1 cellular context compared by ENCODE assay signal in the genomic region with DNA sequence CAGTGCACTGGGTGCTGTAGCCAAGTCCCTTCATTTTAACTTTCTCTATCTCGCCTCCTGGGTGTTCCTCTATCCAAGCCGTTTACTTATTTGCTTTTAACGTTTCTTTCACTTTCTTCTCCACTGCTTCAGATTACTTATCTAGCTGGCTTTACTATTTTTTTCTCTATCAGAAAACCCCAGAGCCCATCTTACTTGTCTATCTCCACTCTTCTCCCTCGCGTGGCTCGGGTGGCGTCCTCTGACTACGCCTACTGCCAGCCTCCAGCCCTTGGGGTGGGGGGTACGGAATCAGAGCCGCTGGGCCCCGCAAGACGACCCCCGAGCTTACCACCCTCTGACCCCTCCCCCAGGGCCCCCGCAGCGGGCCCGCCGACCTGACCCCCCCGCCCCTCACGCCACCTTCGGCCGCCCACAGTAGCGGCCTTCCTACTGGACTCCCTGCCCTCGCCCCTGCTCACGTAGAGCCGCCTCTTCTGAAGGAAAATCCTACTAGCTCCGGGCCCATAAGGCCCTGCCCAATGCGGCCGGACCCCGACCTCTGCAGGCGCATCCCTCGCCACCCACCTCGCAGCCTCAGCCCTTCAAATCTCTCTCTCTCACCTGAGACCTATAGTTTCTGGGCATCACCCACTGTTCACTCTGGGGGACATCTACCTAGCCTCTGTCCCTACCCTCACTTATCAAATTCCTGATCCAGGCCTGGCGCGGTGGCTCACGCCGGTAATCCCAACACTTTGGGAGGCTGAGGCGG.
TF ChIP-seq lines count a peak whose summit lies in the region.

No MANE protein-coding gene starts in this region.

TF ChIP-seq in HepG2, 621 proteins besides CTCF, POLR2A, EP300 and RAD21 (continued from another document and continues in another):
- TF ChIP-seq, protein P1, sequence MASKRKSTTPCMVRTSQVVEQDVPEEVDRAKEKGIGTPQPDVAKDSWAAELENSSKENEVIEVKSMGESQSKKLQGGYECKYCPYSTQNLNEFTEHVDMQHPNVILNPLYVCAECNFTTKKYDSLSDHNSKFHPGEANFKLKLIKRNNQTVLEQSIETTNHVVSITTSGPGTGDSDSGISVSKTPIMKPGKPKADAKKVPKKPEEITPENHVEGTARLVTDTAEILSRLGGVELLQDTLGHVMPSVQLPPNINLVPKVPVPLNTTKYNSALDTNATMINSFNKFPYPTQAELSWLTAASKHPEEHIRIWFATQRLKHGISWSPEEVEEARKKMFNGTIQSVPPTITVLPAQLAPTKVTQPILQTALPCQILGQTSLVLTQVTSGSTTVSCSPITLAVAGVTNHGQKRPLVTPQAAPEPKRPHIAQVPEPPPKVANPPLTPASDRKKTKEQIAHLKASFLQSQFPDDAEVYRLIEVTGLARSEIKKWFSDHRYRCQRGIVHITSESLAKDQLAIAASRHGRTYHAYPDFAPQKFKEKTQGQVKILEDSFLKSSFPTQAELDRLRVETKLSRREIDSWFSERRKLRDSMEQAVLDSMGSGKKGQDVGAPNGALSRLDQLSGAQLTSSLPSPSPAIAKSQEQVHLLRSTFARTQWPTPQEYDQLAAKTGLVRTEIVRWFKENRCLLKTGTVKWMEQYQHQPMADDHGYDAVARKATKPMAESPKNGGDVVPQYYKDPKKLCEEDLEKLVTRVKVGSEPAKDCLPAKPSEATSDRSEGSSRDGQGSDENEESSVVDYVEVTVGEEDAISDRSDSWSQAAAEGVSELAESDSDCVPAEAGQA (IDR thresholded peaks at IDR 0.05; ENCODE audit: low read depth), result no peak
- TF ChIP-seq, protein P1 (CRISPR knock-in tag; IDR thresholded peaks at IDR 0.05; ENCODE audit: borderline replicate concordance), result no peak
- TF ChIP-seq, protein P2, sequence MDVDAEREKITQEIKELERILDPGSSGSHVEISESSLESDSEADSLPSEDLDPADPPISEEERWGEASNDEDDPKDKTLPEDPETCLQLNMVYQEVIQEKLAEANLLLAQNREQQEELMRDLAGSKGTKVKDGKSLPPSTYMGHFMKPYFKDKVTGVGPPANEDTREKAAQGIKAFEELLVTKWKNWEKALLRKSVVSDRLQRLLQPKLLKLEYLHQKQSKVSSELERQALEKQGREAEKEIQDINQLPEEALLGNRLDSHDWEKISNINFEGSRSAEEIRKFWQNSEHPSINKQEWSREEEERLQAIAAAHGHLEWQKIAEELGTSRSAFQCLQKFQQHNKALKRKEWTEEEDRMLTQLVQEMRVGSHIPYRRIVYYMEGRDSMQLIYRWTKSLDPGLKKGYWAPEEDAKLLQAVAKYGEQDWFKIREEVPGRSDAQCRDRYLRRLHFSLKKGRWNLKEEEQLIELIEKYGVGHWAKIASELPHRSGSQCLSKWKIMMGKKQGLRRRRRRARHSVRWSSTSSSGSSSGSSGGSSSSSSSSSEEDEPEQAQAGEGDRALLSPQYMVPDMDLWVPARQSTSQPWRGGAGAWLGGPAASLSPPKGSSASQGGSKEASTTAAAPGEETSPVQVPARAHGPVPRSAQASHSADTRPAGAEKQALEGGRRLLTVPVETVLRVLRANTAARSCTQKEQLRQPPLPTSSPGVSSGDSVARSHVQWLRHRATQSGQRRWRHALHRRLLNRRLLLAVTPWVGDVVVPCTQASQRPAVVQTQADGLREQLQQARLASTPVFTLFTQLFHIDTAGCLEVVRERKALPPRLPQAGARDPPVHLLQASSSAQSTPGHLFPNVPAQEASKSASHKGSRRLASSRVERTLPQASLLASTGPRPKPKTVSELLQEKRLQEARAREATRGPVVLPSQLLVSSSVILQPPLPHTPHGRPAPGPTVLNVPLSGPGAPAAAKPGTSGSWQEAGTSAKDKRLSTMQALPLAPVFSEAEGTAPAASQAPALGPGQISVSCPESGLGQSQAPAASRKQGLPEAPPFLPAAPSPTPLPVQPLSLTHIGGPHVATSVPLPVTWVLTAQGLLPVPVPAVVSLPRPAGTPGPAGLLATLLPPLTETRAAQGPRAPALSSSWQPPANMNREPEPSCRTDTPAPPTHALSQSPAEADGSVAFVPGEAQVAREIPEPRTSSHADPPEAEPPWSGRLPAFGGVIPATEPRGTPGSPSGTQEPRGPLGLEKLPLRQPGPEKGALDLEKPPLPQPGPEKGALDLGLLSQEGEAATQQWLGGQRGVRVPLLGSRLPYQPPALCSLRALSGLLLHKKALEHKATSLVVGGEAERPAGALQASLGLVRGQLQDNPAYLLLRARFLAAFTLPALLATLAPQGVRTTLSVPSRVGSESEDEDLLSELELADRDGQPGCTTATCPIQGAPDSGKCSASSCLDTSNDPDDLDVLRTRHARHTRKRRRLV (CRISPR knock-in tag; IDR thresholded peaks at IDR 0.05), result peak; percentile 73
- peak; percentile 87; the same call in 1 of the 2 replicates for TF ChIP-seq ZNF572 (CRISPR knock-in tag; IDR thresholded peaks at IDR 0.05)
- 0 out of 2 replicates have a peak, but pooled peaks have one; percentile 21 for TF ChIP-seq ZNF33B (CRISPR knock-in tag; IDR thresholded peaks at IDR 0.05)
- 0 out of 2 replicates have a peak, but pooled peaks have one; percentile 14 for TF ChIP-seq ZNF329 (CRISPR knock-in tag; IDR thresholded peaks at IDR 0.05; ENCODE audit: low read depth)
- no peak for TF ChIP-seq ZNF607 (CRISPR knock-in tag; IDR thresholded peaks at IDR 0.05; ENCODE audit: borderline replicate concordance)
- peak; percentile 10; the same call in 1 of the 2 replicates for TF ChIP-seq SRY (CRISPR knock-in tag; IDR thresholded peaks at IDR 0.05)
- 0 out of 2 replicates have a peak, but pooled peaks have one; percentile 33 for TF ChIP-seq ZNF317 (CRISPR knock-in tag; IDR thresholded peaks at IDR 0.05)
- TF ChIP-seq, protein P3, sequence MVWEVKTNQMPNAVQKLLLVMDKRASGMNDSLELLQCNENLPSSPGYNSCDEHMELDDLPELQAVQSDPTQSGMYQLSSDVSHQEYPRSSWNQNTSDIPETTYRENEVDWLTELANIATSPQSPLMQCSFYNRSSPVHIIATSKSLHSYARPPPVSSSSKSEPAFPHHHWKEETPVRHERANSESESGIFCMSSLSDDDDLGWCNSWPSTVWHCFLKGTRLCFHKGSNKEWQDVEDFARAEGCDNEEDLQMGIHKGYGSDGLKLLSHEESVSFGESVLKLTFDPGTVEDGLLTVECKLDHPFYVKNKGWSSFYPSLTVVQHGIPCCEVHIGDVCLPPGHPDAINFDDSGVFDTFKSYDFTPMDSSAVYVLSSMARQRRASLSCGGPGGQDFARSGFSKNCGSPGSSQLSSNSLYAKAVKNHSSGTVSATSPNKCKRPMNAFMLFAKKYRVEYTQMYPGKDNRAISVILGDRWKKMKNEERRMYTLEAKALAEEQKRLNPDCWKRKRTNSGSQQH (CRISPR knock-in tag; IDR thresholded peaks at IDR 0.05; ENCODE audit: low read depth), result peak; percentile 79
- peak; percentile 22; the same call in 1 of the 2 replicates for TF ChIP-seq KDM5B (CRISPR knock-in tag; IDR thresholded peaks at IDR 0.05; ENCODE audit: borderline replicate concordance)
- peak; percentile 44; the same call in 1 of the 2 replicates for TF ChIP-seq ZNF280B (CRISPR knock-in tag; IDR thresholded peaks at IDR 0.05; ENCODE audit: borderline replicate concordance)
- no peak for TF ChIP-seq ARNT2 (CRISPR knock-in tag; IDR thresholded peaks at IDR 0.05; ENCODE audit: low read depth)
- TF ChIP-seq ELF3 (CRISPR knock-in tag; IDR thresholded peaks at IDR 0.05), result peak; percentile 12; the same call in 1 of the 2 replicates
- TF ChIP-seq POLR2G (IDR thresholded peaks at IDR 0.05; ENCODE audit: low read depth, low read length), result 0 out of 2 replicates have a peak, but pooled peaks have one; percentile 44
- TF ChIP-seq ZNF761 (CRISPR knock-in tag; conservative IDR thresholded peaks at IDR 0.05), result 0 out of 2 replicates have a peak, but pooled peaks have one; percentile 9
- TF ChIP-seq ZNF672 (CRISPR knock-in tag; IDR thresholded peaks at IDR 0.05), result no peak
- peak; percentile 44 for TF ChIP-seq MAX (IDR thresholded peaks at IDR 0.05)
- no peak; the same call in 1 of the 2 replicates for TF ChIP-seq MIXL1 (CRISPR knock-in tag; IDR thresholded peaks at IDR 0.05)
- TF ChIP-seq, protein P4, sequence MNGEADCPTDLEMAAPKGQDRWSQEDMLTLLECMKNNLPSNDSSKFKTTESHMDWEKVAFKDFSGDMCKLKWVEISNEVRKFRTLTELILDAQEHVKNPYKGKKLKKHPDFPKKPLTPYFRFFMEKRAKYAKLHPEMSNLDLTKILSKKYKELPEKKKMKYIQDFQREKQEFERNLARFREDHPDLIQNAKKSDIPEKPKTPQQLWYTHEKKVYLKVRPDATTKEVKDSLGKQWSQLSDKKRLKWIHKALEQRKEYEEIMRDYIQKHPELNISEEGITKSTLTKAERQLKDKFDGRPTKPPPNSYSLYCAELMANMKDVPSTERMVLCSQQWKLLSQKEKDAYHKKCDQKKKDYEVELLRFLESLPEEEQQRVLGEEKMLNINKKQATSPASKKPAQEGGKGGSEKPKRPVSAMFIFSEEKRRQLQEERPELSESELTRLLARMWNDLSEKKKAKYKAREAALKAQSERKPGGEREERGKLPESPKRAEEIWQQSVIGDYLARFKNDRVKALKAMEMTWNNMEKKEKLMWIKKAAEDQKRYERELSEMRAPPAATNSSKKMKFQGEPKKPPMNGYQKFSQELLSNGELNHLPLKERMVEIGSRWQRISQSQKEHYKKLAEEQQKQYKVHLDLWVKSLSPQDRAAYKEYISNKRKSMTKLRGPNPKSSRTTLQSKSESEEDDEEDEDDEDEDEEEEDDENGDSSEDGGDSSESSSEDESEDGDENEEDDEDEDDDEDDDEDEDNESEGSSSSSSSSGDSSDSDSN (CRISPR knock-in tag; IDR thresholded peaks at IDR 0.05), result peak; percentile 40; the same call in 1 of the 2 replicates
- peak; percentile 52; the same call in 1 of the 2 replicates for TF ChIP-seq ZBTB7B (CRISPR knock-in tag; IDR thresholded peaks at IDR 0.05)
- peak; percentile 76 for TF ChIP-seq ZFY (CRISPR knock-in tag; IDR thresholded peaks at IDR 0.05)
- peak; percentile 32 for TF ChIP-seq ZNF747 (CRISPR knock-in tag; IDR thresholded peaks at IDR 0.05; ENCODE audit: borderline replicate concordance)
- peak; percentile 56; the same call in 1 of the 2 replicates for TF ChIP-seq ZSCAN30 (CRISPR knock-in tag; IDR thresholded peaks at IDR 0.05)
- 0 out of 2 replicates have a peak, but pooled peaks have one; percentile 56 for TF ChIP-seq ZNF598 (CRISPR knock-in tag; IDR thresholded peaks at IDR 0.05; ENCODE audit: borderline replicate concordance)
- TF ChIP-seq PATZ1 (CRISPR knock-in tag; IDR thresholded peaks at IDR 0.05), result peak; percentile 93
- no peak for TF ChIP-seq CC2D1A (CRISPR knock-in tag; IDR thresholded peaks at IDR 0.05)
- TF ChIP-seq NFE2 (CRISPR knock-in tag; IDR thresholded peaks at IDR 0.05), result no peak
- peak; percentile 13; the same call in 1 of the 2 replicates for TF ChIP-seq ZMAT3 (CRISPR knock-in tag; conservative IDR thresholded peaks at IDR 0.05)
- TF ChIP-seq SNRNP70 (IDR thresholded peaks at IDR 0.05; ENCODE audit: low read depth, low read length), result no peak
- no peak for TF ChIP-seq CHCHD3 (CRISPR knock-in tag; IDR thresholded peaks at IDR 0.05)
- peak; percentile 63 for TF ChIP-seq SALL1 (CRISPR knock-in tag; IDR thresholded peaks at IDR 0.05)
- TF ChIP-seq IKZF5 (CRISPR knock-in tag; IDR thresholded peaks at IDR 0.05), result 0 out of 2 replicates have a peak, but pooled peaks have one; percentile 18
- no peak for TF ChIP-seq SOX6 (IDR thresholded peaks at IDR 0.05)
- no peak; the same call in 1 of the 2 replicates for TF ChIP-seq SOX6 (CRISPR knock-in tag; IDR thresholded peaks at IDR 0.05)
- peak; percentile 45 for TF ChIP-seq CREM (IDR thresholded peaks at IDR 0.05)
- no peak for TF ChIP-seq CREM (CRISPR knock-in tag; IDR thresholded peaks at IDR 0.05)
